ENCODE assay signal across 20 cellular contexts in genomic region chr1:51512611-51513010, GRCh38. TPM values are rescaled to one million over a fixed set of nuclear protein-coding genes. Genes with fewer than 3 reads are reported as not detected.
DNase-seq lines count a peak whose midpoint lies in the region; ATAC-seq and TF ChIP-seq lines count a peak whose summit lies in the region.
"Had no signal": no experiment of that assay in that cellular context is flagged by ENCODE, and none has a peak within 500 bp of the region (broad histone marks: within the 10 kb centered on the region; RNA-seq: fewer than 3 reads in every experiment).

No MANE protein-coding gene starts in this region.

- peaks cover 50% of the 10 kb centered on the region for H3K4me1 Mint-ChIP-seq in activated CD4-positive, alpha-beta memory T cell treated with anti-CD3 and anti-CD28 coated beads, Interleukin-2, amount 10 ng/mL, durations not matched to agents 7 days and 5 days

- no peaks in the 10 kb centered on the region for H3K9me3 ChIP-seq in BLaER1 treated with 17β-estradiol and CSF1 and Interleukin-3, amounts not matched to agents 10 nM and 100 nM (replicated peaks in 1 of 11)
- no peaks in the 10 kb centered on the region for H3K9me3 ChIP-seq in OCI-LY1 (ENCODE audit: low read length)
- H3K9me3 ChIP-seq: SJSA1, vagina had no signal

- CTCF ChIA-PET in activated CD4-positive, alpha-beta memory T cell treated with anti-CD3 and anti-CD28 coated beads, Interleukin-2, amount 10 ng/mL, durations not matched to agents 7 days and 5 days (lab: Charles Lee) = interaction anchor here (0.9 kb wide), 1 partner anchor 257 kb away, joined by 3 read pairs; no protein-coding TSS in a partner anchor

- peaks cover 3% of the 10 kb centered on the region for H3K36me3 Mint-ChIP-seq in activated CD4-positive, alpha-beta memory T cell treated with anti-CD3 and anti-CD28 coated beads, Interleukin-2, amount 10 ng/mL, durations not matched to agents 7 days and 5 days (ENCODE audit: low read depth)
- H3K36me3 Mint-ChIP-seq: brain had no signal

- H3K27me3 Mint-ChIP-seq in activated CD4-positive, alpha-beta memory T cell treated with anti-CD3 and anti-CD28 coated beads, Interleukin-2, amount 10 ng/mL, durations not matched to agents 7 days and 5 days = no peaks in the 10 kb centered on the region

- no peak overlapping the region for H3K27ac Mint-ChIP-seq in activated CD4-positive, alpha-beta memory T cell treated with anti-CD3 and anti-CD28 coated beads, Interleukin-2, amount 10 ng/mL, durations not matched to agents 7 days and 5 days
- H3K27ac Mint-ChIP-seq: brain; GM23338; T-helper 2 cell treated with Interferon-gamma antibody and Interleukin-4, amounts not matched to agents 5 μg/mL and 100 μg/mL, for 36 hours had no signal

- H3K4me3 Mint-ChIP-seq in activated CD4-positive, alpha-beta memory T cell treated with anti-CD3 and anti-CD28 coated beads, Interleukin-2, amount 10 ng/mL, durations not matched to agents 7 days and 5 days = no peak overlapping the region
- H3K4me3 Mint-ChIP-seq: brain; GM23338; T-helper 2 cell treated with Interferon-gamma antibody and Interleukin-4, amounts not matched to agents 5 μg/mL and 100 μg/mL, for 36 hours had no signal

- H3K4me3 ChIP-seq in BLaER1 treated with 17β-estradiol and CSF1 and Interleukin-3, amounts not matched to agents 10 nM and 100 nM = no peak overlapping the region
- H3K4me3 ChIP-seq in GM12865 (ENCODE audit: low read depth, low read length) (peak overlapping the region; percentile 84), OCI-LY1 (ENCODE audit: low read depth, low read length, poor library complexity, severe bottlenecking) (peak overlapping the region; percentile 94)
- H3K4me3 ChIP-seq: GM23338, SJSA1, vagina had no signal

- ATAC-seq in HG02642 (IDR thresholded peaks at IDR 0.05; ENCODE audit: poor library complexity, unreplicated experiment) = no peak
- ATAC-seq: GM23338 had no signal

- peaks cover 100% of the 10 kb centered on the region for H3K79me2 ChIP-seq in OCI-LY1 (ENCODE audit: insufficient read depth, low read length)

- no peaks in the 10 kb centered on the region for H3K27me3 ChIP-seq in BLaER1 treated with 17β-estradiol and CSF1 and Interleukin-3, amounts not matched to agents 10 nM and 100 nM
- H3K27me3 ChIP-seq in OCI-LY1 (ENCODE audit: insufficient read depth, low read length) = no peaks in the 10 kb centered on the region
- H3K27me3 ChIP-seq: SJSA1, vagina had no signal

- H3K27ac ChIP-seq in BLaER1 treated with 17β-estradiol and CSF1 and Interleukin-3, amounts not matched to agents 10 nM and 100 nM = no peak overlapping the region
- H3K27ac ChIP-seq in OCI-LY1 (ENCODE audit: low read depth, low read length, poor library complexity, severe bottlenecking) = peak overlapping the region; percentile 89
- H3K27ac ChIP-seq: SJSA1, vagina had no signal

- no peaks in the 10 kb centered on the region for H3K9me2 ChIP-seq in OCI-LY1 (ENCODE audit: low read depth, low read length)

- 0 out of 2 replicates have a peak, but pooled peaks cover 11% of the 10 kb centered on the region for H3F3A ChIP-seq in OCI-LY1 (ENCODE audit: insufficient read depth, low read length)

- no peak for TF ChIP-seq CTCF in GM12865 (IDR thresholded peaks at IDR 0.05; ENCODE audit: insufficient read depth, low read depth, low read length, missing control alignments)
- TF ChIP-seq CTCF in OCI-LY1 (IDR thresholded peaks at IDR 0.05; ENCODE audit: low read length) = no peak

- H3K36me3 ChIP-seq in BLaER1 treated with 17β-estradiol and CSF1 and Interleukin-3, amounts not matched to agents 10 nM and 100 nM = peaks cover 0 to 12% (median 3%) of the 10 kb centered on the region in 11 experiments; a peak in 9 of 22 replicates
- no peaks in the 10 kb centered on the region for H3K36me3 ChIP-seq in OCI-LY1 (ENCODE audit: insufficient read depth, low read length)
- H3K36me3 ChIP-seq: SJSA1, vagina had no signal

- no peaks in the 10 kb centered on the region for H3K9me3 Mint-ChIP-seq in activated CD4-positive, alpha-beta memory T cell treated with anti-CD3 and anti-CD28 coated beads, Interleukin-2, amount 10 ng/mL, durations not matched to agents 7 days and 5 days
- H3K9me3 Mint-ChIP-seq: brain; GM23338; T-helper 2 cell treated with Interferon-gamma antibody and Interleukin-4, amounts not matched to agents 5 μg/mL and 100 μg/mL, for 36 hours had no signal

- H3K4me2 ChIP-seq in BLaER1 treated with 17β-estradiol and CSF1 and Interleukin-3, amounts not matched to agents 10 nM and 100 nM = peak overlapping the region in 8 of 11 experiments; percentile 9 to 98 (median 20); a peak in 11 of 22 replicates
- peak overlapping the region; percentile 82 for H3K4me2 ChIP-seq in OCI-LY1 (ENCODE audit: low read length)
- H3K4me2 ChIP-seq: GM23338 had no signal

- peak overlapping the region in 1 of 11 experiments; percentile 9; a peak in 1 of 22 replicates for H3K9ac ChIP-seq in BLaER1 treated with 17β-estradiol and CSF1 and Interleukin-3, amounts not matched to agents 10 nM and 100 nM
- H3K9ac ChIP-seq in OCI-LY1 (ENCODE audit: low read length) = peak overlapping the region; percentile 98; the same call in 1 of the 2 replicates

- DNase-seq in GM12865 (ENCODE audit: low read depth) (peak; percentile 51), germinal center (ENCODE audit: low spot score) (peak; percentile 17), DMS53 (lab: John Stamatoyannopoulos, UW) (no peak), medulla oblongata (ENCODE audit: extremely low spot score) (no peak)
- no peak for DNase-seq in activated CD4-positive, alpha-beta memory T cell treated with anti-CD3 and anti-CD28 coated beads, Interleukin-2, amount 10 ng/mL, durations not matched to agents 7 days and 5 days
- DNase-seq: cortex of kidney, DND-41, hypothalamus, midbrain, NCI-H1436, NCI-H2171 treated with DMSO at 0.1 percent for 48 hours, NCI-H774 had no signal

- H4K20me1 ChIP-seq in BLaER1 treated with 17β-estradiol and CSF1 and Interleukin-3, amounts not matched to agents 10 nM and 100 nM = peaks cover 34 to 100% (median 95%) of the 10 kb centered on the region in 11 experiments
- H4K20me1 ChIP-seq in OCI-LY1 (ENCODE audit: insufficient read depth, low read length) = no peaks in the 10 kb centered on the region

- no peak overlapping the region for H2AFZ ChIP-seq in OCI-LY1 (ENCODE audit: low read length)
- H2AFZ ChIP-seq: GM23338 had no signal

- POLR2A ChIA-PET in activated CD4-positive, alpha-beta memory T cell treated with anti-CD3 and anti-CD28 coated beads, Interleukin-2, amount 10 ng/mL, durations not matched to agents 7 days and 5 days (lab: Charles Lee) = no interaction called here

- H3K4me1 ChIP-seq in BLaER1 treated with 17β-estradiol and CSF1 and Interleukin-3, amounts not matched to agents 10 nM and 100 nM = peaks cover 34 to 66% (median 47%) of the 10 kb centered on the region in 10 experiments; a peak in 19 of 20 replicates
- H3K4me1 ChIP-seq in OCI-LY1 (ENCODE audit: insufficient read depth, low read length, severe bottlenecking) = peaks cover 92% of the 10 kb centered on the region

RNA-seq across cellular contexts. Expression of gene EPS15, which starts 6.5 kb away (rescaled TPM):
- 10 to 100 TPM; 71.8 to 75.0 TPM for total RNA-seq in activated CD4-positive, alpha-beta memory T cell treated with anti-CD3 and anti-CD28 coated beads, Interleukin-2, amount 10 ng/mL, durations not matched to agents 7 days and 5 days

Comparison
In these comparisons a context has a peak if more than half of its experiments do, and no peak if none do; other contexts are left out.
1. H3K4me3 ChIP-seq: peak in GM12865 (single experiment) and OCI-LY1 (single experiment); none in BLaER1 treated with 17β-estradiol and CSF1 and Interleukin-3, amounts not matched to agents 10 nM and 100 nM (0 of 10).
2. DNase-seq: peak in GM12865 (single experiment) and germinal center (single experiment); none in activated CD4-positive, alpha-beta memory T cell treated with anti-CD3 and anti-CD28 coated beads, Interleukin-2, amount 10 ng/mL, durations not matched to agents 7 days and 5 days (single experiment), DMS53 (single experiment) and medulla oblongata (single experiment).